22 cellular contexts compared by ENCODE assay signal in the genomic region with DNA sequence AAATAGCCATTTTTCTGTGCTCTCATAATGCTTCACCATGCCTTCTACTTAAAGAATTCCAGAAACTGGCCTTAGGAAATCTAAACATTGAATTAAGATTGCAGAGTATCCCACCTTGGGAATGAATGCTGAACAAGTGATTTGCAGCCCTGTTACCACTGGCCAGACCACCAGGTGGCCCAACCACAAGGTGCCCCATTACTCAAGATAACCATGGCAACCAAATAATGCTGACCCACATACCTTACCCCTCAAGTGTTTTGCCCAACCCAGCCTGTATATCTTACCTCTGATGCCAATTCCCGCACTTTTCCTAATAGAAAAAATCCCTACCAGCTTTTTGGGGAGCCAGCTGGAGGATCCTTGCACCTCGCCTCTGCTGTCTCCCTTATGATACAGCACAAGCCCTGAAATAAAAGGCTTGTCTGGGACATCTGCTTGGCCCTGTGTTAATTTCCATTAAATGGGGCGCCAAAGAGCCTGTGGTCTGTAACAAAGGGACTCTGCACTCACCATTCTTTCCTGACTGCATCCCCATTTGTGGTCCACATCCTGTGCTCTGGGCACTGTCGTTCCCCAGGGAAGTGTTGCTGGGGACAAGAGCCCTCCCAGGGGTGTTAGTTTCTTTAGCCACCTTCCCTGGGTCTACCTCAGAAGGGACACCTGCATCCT. TPM values are rescaled to one million over a fixed set of nuclear protein-coding genes. Genes with fewer than 3 reads are reported as not detected.
A peak's percentile ranks its signal among the peaks of the same experiment; 100 is the strongest.
DNase-seq lines count a peak whose midpoint lies in the region; ATAC-seq, FAIRE-seq and TF ChIP-seq lines count a peak whose summit lies in the region.
"Had no signal": no experiment of that assay in that cellular context is flagged by ENCODE, and none has a peak within 500 bp of the region (broad histone marks: within the 10 kb centered on the region; RNA-seq: fewer than 3 reads in every experiment).

No MANE protein-coding gene starts in this region.

- H3K9me3 ChIP-seq in BLaER1 = peaks cover 6% of the 10 kb centered on the region
- H3K9me3 ChIP-seq: SJCRH30 had no signal

- H3K9me3 Mint-ChIP-seq in glutamatergic neuron (ENCODE audit: unreplicated experiment) = peaks cover 4% of the 10 kb centered on the region
- H3K9me3 Mint-ChIP-seq: HFFc6 had no signal

- H3K4me3 ChIP-seq in BLaER1 = no peak overlapping the region
- H3K4me3 ChIP-seq in H7 (ENCODE audit: insufficient read depth, low read depth, low read length) = no peak overlapping the region
- no peak overlapping the region for H3K4me3 ChIP-seq in coronary artery
- H3K4me3 ChIP-seq: GM12878, SJCRH30 had no signal

- H3K27ac ChIP-seq in BLaER1 (no peak overlapping the region), coronary artery (no peak overlapping the region)
- H3K27ac ChIP-seq: SJCRH30 had no signal

- no peaks in the 10 kb centered on the region for H3K27me3 ChIP-seq in BLaER1
- H3K27me3 ChIP-seq in H7 (ENCODE audit: control insufficient read depth, insufficient read depth, low read length) = no peaks in the 10 kb centered on the region
- H3K27me3 ChIP-seq: SJCRH30 had no signal

- H3K27me3 Mint-ChIP-seq in glutamatergic neuron (ENCODE audit: unreplicated experiment) = peaks cover 10% of the 10 kb centered on the region

- peaks cover 8% of the 10 kb centered on the region for H3K4me1 ChIP-seq in BLaER1

- H3K36me3 Mint-ChIP-seq in glutamatergic neuron (ENCODE audit: unreplicated experiment) = peaks cover 16% of the 10 kb centered on the region

- H3K4me2 ChIP-seq in BLaER1 = peak overlapping the region; percentile 42

- TF ChIP-seq CTCF in coronary artery (IDR thresholded peaks at IDR 0.05) (no peak), D721Med (IDR thresholded peaks at IDR 0.05; ENCODE audit: insufficient read depth, missing control alignments) (no peak), glutamatergic neuron (IDR thresholded peaks at IDR 0.05; ENCODE audit: partially characterized antibody, unreplicated experiment) (no peak)

- no peak for FAIRE-seq in D721Med (lab: Jason Lieb, UNC)
- FAIRE-seq: A204.1, GM12878, H54, RCC 7860 had no signal

- H3K4me3 Mint-ChIP-seq in glutamatergic neuron (ENCODE audit: unreplicated experiment) = no peak overlapping the region
- H3K4me3 Mint-ChIP-seq: HFFc6 had no signal

- H3K36me3 ChIP-seq in BLaER1 (no peaks in the 10 kb centered on the region), H7 (replicated peaks; ENCODE audit: control insufficient read depth, insufficient read depth, low read length) (no peaks in the 10 kb centered on the region)
- H3K36me3 ChIP-seq: SJCRH30 had no signal

- no peaks in the 10 kb centered on the region for H4K20me1 ChIP-seq in BLaER1

- no peak overlapping the region for H3K9ac ChIP-seq in BLaER1

- no peak overlapping the region for H3K27ac Mint-ChIP-seq in glutamatergic neuron (ENCODE audit: unreplicated experiment)
- H3K27ac Mint-ChIP-seq: HFFc6 had no signal

- peaks cover 7% of the 10 kb centered on the region for H3K4me1 Mint-ChIP-seq in glutamatergic neuron (ENCODE audit: low read depth, unreplicated experiment)

- DNase-seq in H7 = peak; percentile 76
- DNase-seq in coronary artery (ENCODE audit: low spot score) = peak; percentile 33
- DNase-seq in islet precursor cell = peak; percentile 24
- no peak for DNase-seq in activated naive CD4-positive, alpha-beta T cell (lab: John Stamatoyannopoulos, UW)
- no peak for DNase-seq in D721Med (ENCODE audit: insufficient read length, low spot score)
- DNase-seq in glutamatergic neuron = no peak
- DNase-seq: DMS79 treated with DMSO at 0.1 percent for 48 hours, HFFc6, KG1, NCI-H1105, NCI-H146, NCI-H2029, NCI-H446 treated with DMSO at 0.1 percent for 48 hours, NCI-H526 treated with DMSO at 0.1 percent for 48 hours, OCI-M1, SJCRH30 had no signal

- ATAC-seq in GM21619 (IDR thresholded peaks at IDR 0.05; ENCODE audit: unreplicated experiment) = no peak
- ATAC-seq: GM12878 had no signal

RNA-seq across cellular contexts. Expression of a gene that starts 17.3 kb away (rescaled TPM):
- 3.0 and 5.4 TPM in 2 replicates for total RNA-seq in H7 (2014; rRNA removed; shearing (Covaris generic))
- total RNA-seq in glutamatergic neuron (ENCODE audit: unreplicated experiment) = 7.7 TPM
- total RNA-seq: GM12878 had no signal

Comparison
In these comparisons a context has a peak if more than half of its experiments do, and no peak if none do; other contexts are left out.
1. DNase-seq: peak in H7 (single experiment), coronary artery (single experiment) and islet precursor cell (single experiment); none in activated naive CD4-positive, alpha-beta T cell (0 of 4), D721Med (single experiment) and glutamatergic neuron (single experiment).